In the genomic region with DNA sequence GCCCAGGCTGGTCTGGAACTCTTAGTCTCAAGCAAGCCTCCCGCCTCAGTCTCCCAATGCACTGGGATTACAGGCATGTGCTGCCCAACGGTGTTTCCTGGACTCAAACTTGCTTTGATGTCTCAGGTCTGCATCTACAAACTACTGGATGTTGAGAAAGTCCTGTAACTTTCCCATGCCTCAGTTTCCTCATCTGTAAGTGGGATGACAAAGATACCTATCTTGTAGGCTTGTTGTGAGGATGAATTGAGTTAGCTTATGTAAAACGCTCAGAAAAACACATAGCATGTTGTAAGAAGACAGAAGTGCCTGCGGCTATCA, we compare ENCODE assay signal across 1 cellular context.
TF ChIP-seq lines count a peak whose summit lies in the region.

No MANE protein-coding gene starts in this region.

TF ChIP-seq in liver, 16 proteins besides CTCF, POLR2A, EP300 and RAD21 (continued from another document):
- TF ChIP-seq, protein P1, sequence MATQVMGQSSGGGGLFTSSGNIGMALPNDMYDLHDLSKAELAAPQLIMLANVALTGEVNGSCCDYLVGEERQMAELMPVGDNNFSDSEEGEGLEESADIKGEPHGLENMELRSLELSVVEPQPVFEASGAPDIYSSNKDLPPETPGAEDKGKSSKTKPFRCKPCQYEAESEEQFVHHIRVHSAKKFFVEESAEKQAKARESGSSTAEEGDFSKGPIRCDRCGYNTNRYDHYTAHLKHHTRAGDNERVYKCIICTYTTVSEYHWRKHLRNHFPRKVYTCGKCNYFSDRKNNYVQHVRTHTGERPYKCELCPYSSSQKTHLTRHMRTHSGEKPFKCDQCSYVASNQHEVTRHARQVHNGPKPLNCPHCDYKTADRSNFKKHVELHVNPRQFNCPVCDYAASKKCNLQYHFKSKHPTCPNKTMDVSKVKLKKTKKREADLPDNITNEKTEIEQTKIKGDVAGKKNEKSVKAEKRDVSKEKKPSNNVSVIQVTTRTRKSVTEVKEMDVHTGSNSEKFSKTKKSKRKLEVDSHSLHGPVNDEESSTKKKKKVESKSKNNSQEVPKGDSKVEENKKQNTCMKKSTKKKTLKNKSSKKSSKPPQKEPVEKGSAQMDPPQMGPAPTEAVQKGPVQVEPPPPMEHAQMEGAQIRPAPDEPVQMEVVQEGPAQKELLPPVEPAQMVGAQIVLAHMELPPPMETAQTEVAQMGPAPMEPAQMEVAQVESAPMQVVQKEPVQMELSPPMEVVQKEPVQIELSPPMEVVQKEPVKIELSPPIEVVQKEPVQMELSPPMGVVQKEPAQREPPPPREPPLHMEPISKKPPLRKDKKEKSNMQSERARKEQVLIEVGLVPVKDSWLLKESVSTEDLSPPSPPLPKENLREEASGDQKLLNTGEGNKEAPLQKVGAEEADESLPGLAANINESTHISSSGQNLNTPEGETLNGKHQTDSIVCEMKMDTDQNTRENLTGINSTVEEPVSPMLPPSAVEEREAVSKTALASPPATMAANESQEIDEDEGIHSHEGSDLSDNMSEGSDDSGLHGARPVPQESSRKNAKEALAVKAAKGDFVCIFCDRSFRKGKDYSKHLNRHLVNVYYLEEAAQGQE (IDR thresholded peaks at IDR 0.05), result no peak
- TF ChIP-seq FOXA2 (IDR thresholded peaks at IDR 0.05) (no peak), GABPA (IDR thresholded peaks at IDR 0.05 in 1 of 2, conservative IDR thresholded peaks at IDR 0.05 in 1 of 2) (no peak)
TF ChIP-seq in liver: peak in this region for 0.
